18 cellular contexts compared by ENCODE assay signal in the genomic region with DNA sequence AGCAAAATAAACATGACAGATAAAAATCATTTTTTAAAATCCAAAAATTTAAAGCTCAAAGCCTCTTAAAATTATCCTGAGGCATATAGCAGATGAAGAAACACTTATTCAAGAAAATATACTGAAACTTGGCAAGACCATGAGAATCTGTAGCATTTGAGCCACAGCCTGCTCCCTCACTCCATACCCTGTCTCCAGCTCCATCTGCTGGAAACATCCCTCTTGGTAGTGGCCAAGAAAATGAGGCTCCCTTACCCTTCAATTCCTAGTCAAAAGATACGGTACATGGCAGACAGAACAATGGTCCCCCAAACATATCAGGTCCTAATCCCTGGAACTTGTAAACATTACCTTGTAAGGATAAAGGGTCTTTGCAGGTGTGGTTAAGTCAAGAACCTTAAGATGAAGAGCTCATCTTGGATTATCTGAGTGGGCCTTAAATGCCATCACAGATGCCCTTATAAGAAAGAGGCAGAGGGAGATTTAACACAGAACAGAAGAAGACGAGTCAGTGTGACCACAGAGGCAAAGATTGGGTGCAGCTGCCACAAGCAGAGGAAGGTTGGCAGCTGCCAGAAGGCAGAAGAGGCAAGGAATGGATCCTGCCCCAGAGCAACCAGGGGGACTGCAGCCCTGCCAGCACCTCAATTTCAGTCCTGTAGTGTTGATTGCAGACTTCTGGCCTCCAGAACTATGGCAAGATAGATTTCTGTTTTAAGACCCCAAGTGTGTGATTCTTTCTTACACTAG.
DNase-seq lines count a peak whose midpoint lies in the region; ATAC-seq and TF ChIP-seq lines count a peak whose summit lies in the region.
"Had no signal": no experiment of that assay in that cellular context is flagged by ENCODE, and none has a peak within 500 bp of the region (broad histone marks: within the 10 kb centered on the region; RNA-seq: fewer than 3 reads in every experiment).

No MANE protein-coding gene starts in this region.

- ATAC-seq in PC-3 (peak; percentile 51), HG03139 (IDR thresholded peaks at IDR 0.05; ENCODE audit: unreplicated experiment) (no peak), GM18511 (IDR thresholded peaks at IDR 0.05; ENCODE audit: unreplicated experiment) (no peak), GM19035 (IDR thresholded peaks at IDR 0.05; ENCODE audit: unreplicated experiment) (no peak)
- ATAC-seq: T-helper 17 cell had no signal

- BruUV-seq in PC-3 (replicated peaks; lab: Mats Ljungman, UMichigan): no TSS peak

- no peaks in the 10 kb centered on the region for H3K79me2 ChIP-seq in PC-3 (ENCODE audit: low read length)

- intact Hi-C loops in PC-3 (cut with micrococcal nuclease): loop anchor here (1.0 to 5.0 kb wide), 4 partner anchors 47 to 274 kb away; no protein-coding TSS in a partner anchor

- H3K27me3 ChIP-seq in BLaER1: no peaks in the 10 kb centered on the region
- no peaks in the 10 kb centered on the region for H3K27me3 ChIP-seq in PC-3 (ENCODE audit: low read length)

- TF ChIP-seq CTCF in PC-3 (conservative IDR thresholded peaks at IDR 0.05; ENCODE audit: low read depth, low read length): peak; percentile 62; the same call in 1 of the 2 replicates

- H3K4me1 ChIP-seq in BLaER1: peaks cover 41% of the 10 kb centered on the region
- H3K4me1 ChIP-seq in PC-3 (ENCODE audit: insufficient read depth, low read length): peaks cover 6% of the 10 kb centered on the region

- no peaks in the 10 kb centered on the region for H4K20me1 ChIP-seq in BLaER1
- no peaks in the 10 kb centered on the region for H4K20me1 ChIP-seq in PC-3 (ENCODE audit: low read length)

- H3K9me3 ChIP-seq in BLaER1 (no peaks in the 10 kb centered on the region), PC-3 (ENCODE audit: low read length) (no peaks in the 10 kb centered on the region)

- no peaks in the 10 kb centered on the region for H3F3A ChIP-seq in PC-3 (ENCODE audit: low read length, unreplicated experiment)

- no peak overlapping the region for H3K4me3 ChIP-seq in BLaER1
- no peak overlapping the region for H3K4me3 ChIP-seq in PC-3 (ENCODE audit: low read length)

- H2AFZ ChIP-seq in PC-3 (ENCODE audit: low read length): no peak overlapping the region

- POLR2A ChIA-PET in PC-3 (lab: Charles Lee; ENCODE audit: unreplicated experiment): no interaction called here

- H3K36me3 ChIP-seq in BLaER1: no peaks in the 10 kb centered on the region
- no peaks in the 10 kb centered on the region for H3K36me3 ChIP-seq in PC-3 (ENCODE audit: low read depth, low read length)

- CTCF ChIA-PET in PC-3 (lab: Charles Lee): interaction anchor here (0.6 to 1.4 kb wide), 4 partner anchors 47 to 260 kb away, joined by 3 to 9 read pairs (median 6); no protein-coding TSS in a partner anchor

- H3K27ac ChIP-seq in BLaER1: no peak overlapping the region; the same call in 1 of the 2 replicates
- no peak overlapping the region for H3K27ac ChIP-seq in PC-3 (ENCODE audit: low read length)
- H3K27ac ChIP-seq: RWPE1 had no signal

- peak overlapping the region; percentile 12; the same call in 1 of the 2 replicates for H3K4me2 ChIP-seq in BLaER1
- H3K4me2 ChIP-seq in PC-3 (ENCODE audit: low read length): no peak overlapping the region

- no peak overlapping the region for H3K9ac ChIP-seq in BLaER1
- no peak overlapping the region for H3K9ac ChIP-seq in PC-3 (ENCODE audit: low read length)

- DNase-seq in HT-29 (ENCODE audit: low spot score): peak; percentile 3
- peak; percentile 44 for DNase-seq in PC-3
- peak; percentile 40 for DNase-seq in myocyte (ENCODE audit: low read depth)
- no peak for DNase-seq in activated CD8-positive, alpha-beta memory T cell treated with anti-CD3 and anti-CD28 coated beads, Interleukin-2, amount 50 U/mL, for 4 hours
- DNase-seq: DMS 273 treated with DMSO at 0.1 percent for 48 hours; GDM1; GOT3; KBM-7; NCI-H1417 treated with DMSO at 0.1 percent for 48 hours; NCI-H1930; NCI-H526; NK-92 treated with Interleukin-12 subunit alpha and Interleukin-12 subunit beta, amount 100 ng/mL, for 24 hours; T-helper 17 cell had no signal

- H3K9me2 ChIP-seq in PC-3 (replicated peaks; ENCODE audit: low read length): no peaks in the 10 kb centered on the region
